ENCODE assay signal across 21 cellular contexts in genomic region chr15:59873873-59874272, GRCh38.
"Had no signal": no experiment of that assay in that cellular context is flagged by ENCODE, and none has a peak within 500 bp of the region (broad histone marks: within the 10 kb centered on the region; RNA-seq: fewer than 3 reads in every experiment).

No MANE protein-coding gene starts in this region.

- H3K9me3 Mint-ChIP-seq: T-cell; T-helper 1 cell treated with Interleukin-12 subunit alpha and Interleukin-12 subunit beta and Interleukin-4 antibody, amounts not matched to agents 30 μg/mL and 1 μg/mL, for 36 hours had no signal

- H3K4me2 ChIP-seq: SK-N-SH had no signal

- H3K9ac ChIP-seq: SK-N-SH had no signal

- H3K27ac Mint-ChIP-seq: T-cell; T-helper 1 cell treated with Interleukin-12 subunit alpha and Interleukin-12 subunit beta and Interleukin-4 antibody, amounts not matched to agents 30 μg/mL and 1 μg/mL, for 36 hours had no signal

- H3K36me3 Mint-ChIP-seq: T-cell had no signal

- H3K27ac ChIP-seq: RWPE1 had no signal

- DNase-seq: KBM-7; MV-4-11; NCI-H1048; NCI-H1436 treated with DMSO at 0.1 percent for 48 hours; NCI-H1694; NCI-H187 treated with DMSO at 0.1 percent for 48 hours; NCI-H2029 treated with DMSO at 0.1 percent for 48 hours; NCI-H2171; NCI-H226; NCI-H446; NCI-H510A; NCI-H524 treated with DMSO at 0.1 percent for 48 hours; NCI-H69; NK-92 treated with Interleukin-12 subunit alpha and Interleukin-12 subunit beta, amount 100 ng/mL, for 24 hours; PC-3; SHP77; SK-N-SH; SW 1271; T-cell had no signal

- H3K9me3 ChIP-seq: SK-N-SH had no signal

- H3K4me3 Mint-ChIP-seq: T-cell; T-helper 1 cell treated with Interleukin-12 subunit alpha and Interleukin-12 subunit beta and Interleukin-4 antibody, amounts not matched to agents 30 μg/mL and 1 μg/mL, for 36 hours had no signal
